ENCODE assay signal across 8 cellular contexts in the genomic region with DNA sequence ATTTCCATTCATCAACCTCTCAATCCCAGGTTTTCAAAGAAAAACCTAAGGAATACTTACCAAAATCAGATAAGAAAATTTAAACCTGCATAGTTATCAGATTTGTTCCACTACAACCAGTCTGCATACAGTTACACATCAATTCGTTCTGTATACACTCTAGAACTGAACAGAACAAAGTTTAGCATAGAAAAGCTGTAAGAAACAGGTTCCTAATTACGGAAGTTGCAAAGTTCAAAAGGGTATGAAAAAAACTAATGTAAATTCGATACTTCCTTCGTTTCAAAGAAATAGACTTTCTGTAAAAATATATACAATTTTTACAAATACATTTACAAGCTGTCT. TPM values are rescaled to one million over a fixed set of nuclear protein-coding genes. Genes with fewer than 3 reads are reported as not detected.
A peak's percentile ranks its signal among the peaks of the same experiment; 100 is the strongest.
DNase-seq lines count a peak whose midpoint lies in the region; ATAC-seq and TF ChIP-seq lines count a peak whose summit lies in the region.

No MANE protein-coding gene starts in this region.

- H3K4me3 Mint-ChIP-seq in effector memory CD8-positive, alpha-beta T cell, result peak overlapping the region; percentile 88 to 99

- no peaks in the 10 kb centered on the region for H3K27me3 ChIP-seq in BLaER1 treated with 17β-estradiol and CSF1 and Interleukin-3, amounts not matched to agents 10 nM and 100 nM
- no peaks in the 10 kb centered on the region for H3K27me3 ChIP-seq in neural cell (ENCODE audit: insufficient read depth, low read depth, low read length)

- H3F3A ChIP-seq in neural cell (ENCODE audit: insufficient read depth, low read length, poor library complexity, severe bottlenecking), result peaks cover 9% of the 10 kb centered on the region

- DNase-seq in NB4 (ENCODE audit: low read depth) (no peak), SW 1271 (lab: John Stamatoyannopoulos, UW) (no peak), H4 (ENCODE audit: low spot score) (no peak)
- DNase-seq in effector memory CD8-positive, alpha-beta T cell, result no peak

- TF ChIP-seq EP300 in neural cell (conservative IDR thresholded peaks at IDR 0.05; ENCODE audit: poor library complexity, severe bottlenecking), result no peak

- H3K27ac Mint-ChIP-seq in effector memory CD8-positive, alpha-beta T cell, result peak overlapping the region; percentile 98 to 99

- TF ChIP-seq POLR2A in NB4 (IDR thresholded peaks at IDR 0.05; ENCODE audit: extremely low read depth, insufficient read length), result no peak

- no peaks in the 10 kb centered on the region for H3K9me3 Mint-ChIP-seq in effector memory CD8-positive, alpha-beta T cell

- peaks cover 70% of the 10 kb centered on the region for H3K79me2 ChIP-seq in neural cell (replicated peaks; ENCODE audit: insufficient read depth, low read length)

- no peaks in the 10 kb centered on the region; a peak in 3 of 22 replicates for H3K9me3 ChIP-seq in BLaER1 treated with 17β-estradiol and CSF1 and Interleukin-3, amounts not matched to agents 10 nM and 100 nM (replicated peaks in 1 of 11)
- no peaks in the 10 kb centered on the region for H3K9me3 ChIP-seq in neural cell (ENCODE audit: low read length)

- H3K4me1 Mint-ChIP-seq in effector memory CD8-positive, alpha-beta T cell (ENCODE audit: low read depth in 2 of 2), result peaks cover 38 to 65% of the 10 kb centered on the region in 2 donors

- peak overlapping the region; percentile 83 to 99 (median 93) for H3K4me2 ChIP-seq in BLaER1 treated with 17β-estradiol and CSF1 and Interleukin-3, amounts not matched to agents 10 nM and 100 nM
- H3K4me2 ChIP-seq in neural cell (ENCODE audit: low read length), result peak overlapping the region; percentile 93

- peaks cover 47 to 68% (median 59%) of the 10 kb centered on the region in 10 experiments for H3K4me1 ChIP-seq in BLaER1 treated with 17β-estradiol and CSF1 and Interleukin-3, amounts not matched to agents 10 nM and 100 nM

- TF ChIP-seq CTCF in NB4 (IDR thresholded peaks at IDR 0.05; ENCODE audit: low read depth, low read length) (no peak), neural cell (IDR thresholded peaks at IDR 0.05; ENCODE audit: poor library complexity, severe bottlenecking) (no peak)

- H3K9me2 ChIP-seq in neural cell (ENCODE audit: insufficient read depth, low read length), result no peaks in the 10 kb centered on the region

- H3K27ac ChIP-seq in BLaER1 treated with 17β-estradiol and CSF1 and Interleukin-3, amounts not matched to agents 10 nM and 100 nM, result peak overlapping the region in 10 of 11 experiments; percentile 97 to 100 (median 98); a peak in 10 of 22 replicates
- H3K27ac ChIP-seq in neural cell (ENCODE audit: low read length), result no peak overlapping the region

- no peak for TF ChIP-seq RAD21 in neural cell (conservative IDR thresholded peaks at IDR 0.05)

- H2AFZ ChIP-seq in neural cell (ENCODE audit: low read depth, low read length), result no peak overlapping the region

- no peak for ATAC-seq in effector memory CD8-positive, alpha-beta T cell (replicated peaks)
- ATAC-seq in GM18873 (IDR thresholded peaks at IDR 0.05; ENCODE audit: low FRiP score, unreplicated experiment), result no peak
- ATAC-seq in GM18858 (IDR thresholded peaks at IDR 0.05; ENCODE audit: unreplicated experiment), result no peak

- peaks cover 94% of the 10 kb centered on the region for H3K36me3 Mint-ChIP-seq in effector memory CD8-positive, alpha-beta T cell (ENCODE audit: insufficient read depth)

- H3K4me3 ChIP-seq in BLaER1 treated with 17β-estradiol and CSF1 and Interleukin-3, amounts not matched to agents 10 nM and 100 nM, result peak overlapping the region; percentile 65 to 100 (median 98)
- peak overlapping the region; percentile 88 for H3K4me3 ChIP-seq in NB4 (ENCODE audit: low read depth, low read length)
- peak overlapping the region; percentile 100 for H3K4me3 ChIP-seq in neural cell (ENCODE audit: low read length)

- peaks cover 72 to 78% (median 76%) of the 10 kb centered on the region in 11 experiments for H3K36me3 ChIP-seq in BLaER1 treated with 17β-estradiol and CSF1 and Interleukin-3, amounts not matched to agents 10 nM and 100 nM
- peaks cover 16% of the 10 kb centered on the region for H3K36me3 ChIP-seq in neural cell (ENCODE audit: insufficient read depth, low read length)

- H3K9ac ChIP-seq in BLaER1 treated with 17β-estradiol and CSF1 and Interleukin-3, amounts not matched to agents 10 nM and 100 nM, result peak overlapping the region; percentile 96 to 100 (median 99); a peak in 21 of 22 replicates
- peak overlapping the region; percentile 100 for H3K9ac ChIP-seq in neural cell (ENCODE audit: low read length)

- no peaks in the 10 kb centered on the region for H3K27me3 Mint-ChIP-seq in effector memory CD8-positive, alpha-beta T cell

- peaks cover 79 to 81% (median 80%) of the 10 kb centered on the region in 11 experiments for H4K20me1 ChIP-seq in BLaER1 treated with 17β-estradiol and CSF1 and Interleukin-3, amounts not matched to agents 10 nM and 100 nM
- peaks cover 27% of the 10 kb centered on the region for H4K20me1 ChIP-seq in neural cell (ENCODE audit: insufficient read depth)

TF ChIP-seq in neural cell, 6 proteins besides CTCF, POLR2A, EP300 and RAD21:
- TF ChIP-seq TAF1 (IDR thresholded peaks at IDR 0.05; ENCODE audit: low read depth) (no peak), POLR2AphosphoS5 (IDR thresholded peaks at IDR 0.05) (no peak), REST (IDR thresholded peaks at IDR 0.05; ENCODE audit: borderline replicate concordance) (no peak), MXI1 (conservative IDR thresholded peaks at IDR 0.05; ENCODE audit: poor library complexity, severe bottlenecking) (no peak), SMC3 (conservative IDR thresholded peaks at IDR 0.05; ENCODE audit: poor library complexity) (no peak), EZH2 (IDR thresholded peaks at IDR 0.05; ENCODE audit: borderline replicate concordance, insufficient read depth, low read length, poor library complexity, severe bottlenecking) (no peak)

RNA-seq across cellular contexts. Expression of gene MCL1, which starts 3.1 kb away (rescaled TPM):
- polyA plus RNA-seq in neural cell, result 151 and 171 TPM in 2 replicates
- polyA minus RNA-seq in neural cell, result 246 and 252 TPM in 2 replicates
- 95.2 and 98.6 TPM in 2 replicates for total RNA-seq in H4 (2014; rRNA removed; shearing (Covaris generic))

RNA-seq across cellular contexts. Expression of gene ADAMTSL4, which starts 27.1 kb away (rescaled TPM):
- 0.56 TPM in 1 of 2 replicates, not detected in the other for polyA plus RNA-seq in neural cell
- not detected in 2 replicates for polyA minus RNA-seq in neural cell
- 0.80 and 1.1 TPM in 2 replicates for total RNA-seq in H4 (2014; rRNA removed; shearing (Covaris generic))

RNA-seq across cellular contexts. Expression of gene ENSA, which starts 53.1 kb away (rescaled TPM):
- polyA plus RNA-seq in neural cell, result 230 and 341 TPM in 2 replicates
- 181 and 184 TPM in 2 replicates for polyA minus RNA-seq in neural cell
- 143 and 154 TPM in 2 replicates for total RNA-seq in H4 (2014; rRNA removed; shearing (Covaris generic))
